ENCODE assay signal across 11 cellular contexts in the genomic region with DNA sequence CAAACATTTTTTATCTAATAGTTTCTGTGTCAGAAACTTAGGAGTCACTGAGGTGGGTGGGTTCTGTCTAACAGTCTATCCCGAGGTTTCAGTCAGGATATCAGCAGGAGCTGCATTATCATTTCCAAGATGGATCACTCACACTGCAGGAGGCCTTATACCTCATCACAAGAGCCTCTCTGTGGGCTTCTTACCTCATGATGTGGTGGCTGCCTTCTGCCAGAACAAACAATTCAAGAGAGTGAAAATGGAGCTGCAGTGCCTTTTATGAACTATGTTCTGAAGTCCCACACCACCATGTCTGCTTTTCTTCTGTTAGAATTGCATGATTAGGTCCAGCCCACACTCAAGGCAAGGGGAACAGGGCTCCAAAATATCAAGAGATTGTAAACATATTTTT. TPM values are rescaled to one million over a fixed set of nuclear protein-coding genes. Genes with fewer than 3 reads are reported as not detected.
DNase-seq lines count a peak whose midpoint lies in the region; ATAC-seq, FAIRE-seq and TF ChIP-seq lines count a peak whose summit lies in the region.
"Had no signal": no experiment of that assay in that cellular context is flagged by ENCODE, and none has a peak within 500 bp of the region (broad histone marks: within the 10 kb centered on the region; RNA-seq: fewer than 3 reads in every experiment).

No MANE protein-coding gene starts in this region.

- H2BK15ac ChIP-seq in H1 (ENCODE audit: low read length), result no peak overlapping the region

- H3K23ac ChIP-seq in H1 (ENCODE audit: insufficient read length), result no peak overlapping the region

- H3K79me1 ChIP-seq in H1 (ENCODE audit: low read depth, low read length), result no peaks in the 10 kb centered on the region

- no peak overlapping the region for H3K56ac ChIP-seq in H1 (replicated peaks; ENCODE audit: insufficient read length, low read depth, low read length)

- ATAC-seq in omental fat pad (ENCODE audit: low FRiP score) (no peak), GM19397 (IDR thresholded peaks at IDR 0.05; ENCODE audit: unreplicated experiment) (no peak), PC-3 (no peak)

- no peak overlapping the region for H3K9ac ChIP-seq in H1 (replicated peaks in 1 of 4; ENCODE audit: extremely low read depth in 1 of 4, low read depth in 3 of 4, low read length in 3 of 4)
- H3K9ac ChIP-seq in PC-3 (ENCODE audit: low read length), result no peak overlapping the region

- no peak overlapping the region for H2BK5ac ChIP-seq in H1 (ENCODE audit: low read depth, low read length)

- H4K8ac ChIP-seq in H1 (ENCODE audit: extremely low read depth, insufficient read depth, low read length), result no peak overlapping the region

- no peaks in the 10 kb centered on the region; a peak in 1 of 4 replicates for H3K9me3 ChIP-seq in H1 (ENCODE audit: insufficient read depth in 2 of 2, low read depth in 1 of 2, low read length in 1 of 2)
- H3K9me3 ChIP-seq in PC-3 (ENCODE audit: low read length), result no peaks in the 10 kb centered on the region

- no TSS peak for BruUV-seq in PC-3 (replicated peaks; lab: Mats Ljungman, UMichigan)

- H3K36me3 ChIP-seq in H1 (ENCODE audit: control insufficient read depth in 2 of 4, insufficient read depth in 4 of 4, low read length in 3 of 4) (no peaks in the 10 kb centered on the region; a peak in 1 of 8 replicates), PC-3 (ENCODE audit: low read depth, low read length) (no peaks in the 10 kb centered on the region)

- no peak overlapping the region for H3K14ac ChIP-seq in H1 (ENCODE audit: insufficient read length)

- H3K79me2 ChIP-seq in H1 (ENCODE audit: control insufficient read depth in 1 of 2, insufficient read depth in 2 of 2, low read length in 2 of 2) (peaks cover 0 to 93% of the 10 kb centered on the region in 2 experiments; a peak in 3 of 4 replicates), PC-3 (ENCODE audit: low read length) (peaks cover 18% of the 10 kb centered on the region; the same call in 1 of the 2 replicates)

- no peak overlapping the region for H4K5ac ChIP-seq in H1 (ENCODE audit: insufficient read length, low read depth, low read length)

- H3K27ac ChIP-seq in H1 (ENCODE audit: low read depth, low read length) (no peak overlapping the region), PC-3 (ENCODE audit: low read length) (no peak overlapping the region)
- H3K27ac ChIP-seq: 22Rv1 had no signal

- TF ChIP-seq RAD21 in H1 (IDR thresholded peaks at IDR 0.05 in 1 of 2, conservative IDR thresholded peaks at IDR 0.05 in 1 of 2; ENCODE audit: low read depth in 2 of 2, low read length in 2 of 2), result no peak

- H2AK5ac ChIP-seq in H1 (ENCODE audit: low read depth, low read length), result no peak overlapping the region

- H3K4me3 ChIP-seq in H1 (ENCODE audit: extremely low read depth in 1 of 4, insufficient read depth in 2 of 4, low read depth in 3 of 4, low read length in 4 of 4) (0 out of 8 replicates have a peak overlapping the region, but pooled peaks of 1 of the 4 experiments have one; percentile 14), PC-3 (ENCODE audit: low read length) (no peak overlapping the region)

- H3F3A ChIP-seq in PC-3 (ENCODE audit: low read length, unreplicated experiment), result no peaks in the 10 kb centered on the region

- 18% methylated on average over 1 of the region's 1 CpG; no CpG with 5 or more reads in 1 of the 2 experiments for WGBS in H1 (ENCODE audit: extremely low coverage in 1 of 2, insufficient coverage in 1 of 2, insufficient read length in 1 of 2, insufficient replicate concordance in 2 of 2, low coverage in 1 of 2, low lambda C conversion rate in 2 of 2, missing lambda C conversion rate in 1 of 2), 2 experiments

- no peak overlapping the region for H4K91ac ChIP-seq in H1 (replicated peaks; ENCODE audit: insufficient read length, low read length)

- intact Hi-C loops in PC-3 (cut with micrococcal nuclease), result no loop called here

- TF ChIP-seq CTCF in H1 (IDR thresholded peaks at IDR 0.05; ENCODE audit: control extremely low read depth in 1 of 3, insufficient read depth in 1 of 3, low read depth in 1 of 3, low read length in 3 of 3) (no peak), omental fat pad (IDR thresholded peaks at IDR 0.05) (no peak), PC-3 (conservative IDR thresholded peaks at IDR 0.05; ENCODE audit: low read depth, low read length) (no peak)

- TF ChIP-seq EP300 in H1 (IDR thresholded peaks at IDR 0.05; ENCODE audit: borderline replicate concordance in 1 of 2, low read depth in 2 of 2, low read length in 2 of 2), result no peak

- H2BK20ac ChIP-seq in H1 (ENCODE audit: low read length), result no peak overlapping the region

- H4K20me1 ChIP-seq in H1 (replicated peaks in 1 of 2; ENCODE audit: control insufficient read depth in 1 of 2, insufficient read depth in 2 of 2, low read length in 2 of 2), result peaks cover 1 to 2% of the 10 kb centered on the region in 2 experiments
- no peaks in the 10 kb centered on the region for H4K20me1 ChIP-seq in PC-3 (ENCODE audit: low read length)

- H2AFZ ChIP-seq in H1 (ENCODE audit: low read length) (no peak overlapping the region), PC-3 (ENCODE audit: low read length) (no peak overlapping the region)

- H3K4ac ChIP-seq in H1 (replicated peaks; ENCODE audit: insufficient read length, low read depth, low read length), result no peak overlapping the region

- CTCF ChIA-PET in H1 (lab: Charles Lee; ENCODE audit: partially characterized antibody) (no interaction called here), PC-3 (lab: Charles Lee) (no interaction called here)

- H3K4me1 ChIP-seq in H1 (replicated peaks in 1 of 4; ENCODE audit: control insufficient read depth in 3 of 4, insufficient read depth in 4 of 4, low read length in 3 of 4), result peaks cover 0 to 4% (median 1%) of the 10 kb centered on the region in 4 experiments; a peak in 3 of 7 replicates
- H3K4me1 ChIP-seq in PC-3 (ENCODE audit: insufficient read depth, low read length), result no peaks in the 10 kb centered on the region

- FAIRE-seq in H1 (lab: Jason Lieb, UNC), result peak; percentile 78

- H3K27me3 ChIP-seq in H1 (replicated peaks in 1 of 4; ENCODE audit: control insufficient read depth in 3 of 4, extremely low read depth in 1 of 4, insufficient read depth in 3 of 4, low read length in 3 of 4) (no peaks in the 10 kb centered on the region), PC-3 (ENCODE audit: low read length) (no peaks in the 10 kb centered on the region)

- no peaks in the 10 kb centered on the region for H3K9me2 ChIP-seq in PC-3 (replicated peaks; ENCODE audit: low read length)

- no peak overlapping the region for H2BK120ac ChIP-seq in H1 (replicated peaks; ENCODE audit: low read depth, low read length)

- H3K4me2 ChIP-seq in H1 (ENCODE audit: insufficient read depth in 1 of 2, low read depth in 2 of 2, low read length in 2 of 2) (peak overlapping the region in 1 of 2 experiments; percentile 36; a peak in 2 of 4 replicates), PC-3 (ENCODE audit: low read length) (no peak overlapping the region)

- DNase-seq in DMS53 (lab: John Stamatoyannopoulos, UW) (peak; percentile 17), DMS53 treated with DMSO at 0.1 percent for 48 hours (lab: John Stamatoyannopoulos, UW; ENCODE audit: unreplicated experiment) (no peak), NCI-H2029 (lab: John Stamatoyannopoulos, UW) (peak; percentile 52), H1 (ENCODE audit: low read depth in 1 of 2, low spot score in 2 of 2) (no peak), renal cortical epithelial cell (ENCODE audit: low read depth) (peak; percentile 50), omental fat pad (ENCODE audit: low spot score) (no peak), PC-3 (no peak)
- DNase-seq: NCI-H524; stimulated activated CD4-positive, alpha-beta T cell treated with anti-CD3 and anti-CD28 coated beads, Interleukin-12 subunit alpha, Interleukin-12 subunit beta, amount 100 ng/mL, for 4 hours had no signal

- no peak overlapping the region for H3K18ac ChIP-seq in H1 (ENCODE audit: extremely low read depth, low read length)

- H3K23me2 ChIP-seq in H1 (ENCODE audit: low read depth, low read length), result no peaks in the 10 kb centered on the region

- POLR2A ChIA-PET in H1 (lab: Charles Lee; ENCODE audit: partially characterized antibody) (interaction anchor here (0.6 to 1.9 kb wide), 5 partner anchors 11 to 29 kb away, joined by 3 to 6 read pairs (median 4); no protein-coding TSS in a partner anchor), PC-3 (lab: Charles Lee; ENCODE audit: unreplicated experiment) (no interaction called here)

- no peak overlapping the region for H2BK12ac ChIP-seq in H1 (ENCODE audit: low read depth, low read length)

- TF ChIP-seq POLR2A in H1 (IDR thresholded peaks at IDR 0.05; ENCODE audit: control extremely low read depth in 1 of 2, low read depth in 2 of 2, low read length in 2 of 2), result no peak

TF ChIP-seq in H1, 55 proteins besides CTCF, POLR2A, EP300 and RAD21:
- TF ChIP-seq SP1 (IDR thresholded peaks at IDR 0.05; ENCODE audit: low read depth, low read length), result no peak

RNA-seq across cellular contexts. Expression of gene RFX7, which starts 27.9 kb away (rescaled TPM):
- 40.9 and 41.9 TPM in 2 replicates for total RNA-seq in H1 (2021; fragmentation: NEBNext Ultra II Directional; extraction: Animal tissue kit (Norgen Biotek cat#: 25700))
- polyA plus RNA-seq in H1 (2011; rRNA removed), result 9.4 and 10.4 TPM in 2 replicates
- 8.1 TPM for polyA plus RNA-seq in H1 (2011; cell fraction: cytosol; rRNA removed)
- 24.4 TPM for polyA plus RNA-seq in H1 (2011; cell fraction: nucleus; rRNA removed)
- polyA plus RNA-seq in H1 (2012, experiment 1 of 2), result 11.0 to 23.2 TPM (median 16.2 TPM) in 4 replicates
- polyA plus RNA-seq in H1 (2012, experiment 2 of 2), result 0.70 TPM
- 18.4 TPM for polyA plus RNA-seq in H1 (2013, experiment 1 of 2)
- 18.0 TPM for polyA plus RNA-seq in H1 (2013, experiment 2 of 2)
- polyA minus RNA-seq in H1 (2011; rRNA and poly(A)+ RNA removed), result 49.2 and 59.8 TPM in 2 replicates
- 23.7 TPM for polyA minus RNA-seq in H1 (2011; cell fraction: cytosol; rRNA and poly(A)+ RNA removed)
- 51.8 TPM for polyA minus RNA-seq in H1 (2011; cell fraction: nucleus; rRNA and poly(A)+ RNA removed)
- total RNA-seq in renal cortical epithelial cell (4.7 and 17.4 TPM in 2 replicates), omental fat pad (10 to 100 TPM in 1 of 4 donors, 1 to 10 TPM in 3; 5.3 to 12.9 (median 7.7) TPM), PC-3 (2014; rRNA removed) (2.8 and 4.7 TPM in 2 replicates)

Comparison
In these comparisons a context has a peak if more than half of its experiments do, and no peak if none do; other contexts are left out.
1. DNase-seq: peak in DMS53 (single experiment), NCI-H2029 (single experiment) and renal cortical epithelial cell (single experiment); none in DMS53 treated with DMSO at 0.1 percent for 48 hours (single experiment), H1 (0 of 2), omental fat pad (single experiment) and PC-3 (single experiment).